9 cellular contexts compared by ENCODE assay signal in the genomic region with DNA sequence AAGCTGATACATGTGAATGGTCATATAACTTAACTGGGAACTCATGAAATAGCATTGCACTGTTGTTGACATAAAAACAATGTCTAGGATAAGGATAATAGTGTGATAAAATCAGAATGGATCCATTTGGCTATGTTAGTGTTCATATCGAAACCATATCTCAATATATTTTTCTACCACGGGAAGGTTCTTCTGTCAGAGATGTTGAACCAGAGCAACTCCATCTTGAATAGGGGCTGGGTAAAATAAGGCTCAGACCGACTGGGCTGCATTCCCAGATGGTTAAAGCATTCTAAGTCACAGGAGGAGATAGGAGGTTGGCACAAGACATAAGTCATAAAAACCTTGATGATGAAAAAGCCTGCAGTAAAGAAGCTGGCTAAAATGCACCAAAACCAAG.
"Had no signal": no experiment of that assay in that cellular context is flagged by ENCODE, and none has a peak within 500 bp of the region (broad histone marks: within the 10 kb centered on the region; RNA-seq: fewer than 3 reads in every experiment).

No MANE protein-coding gene starts in this region.

- H2AFZ ChIP-seq: GM23338 had no signal

- H3K4me1 Mint-ChIP-seq: GM23338, H9 had no signal

- H3K9me3 Mint-ChIP-seq: GM23338, H9 had no signal

- H3K4me3 ChIP-seq: GM23338 had no signal

- H3K9ac ChIP-seq: KMS-11 had no signal

- DNase-seq: H9, HCEC 1CT, IMR-90, KBM-7 had no signal

- ATAC-seq: GM23338 had no signal

- H3K4me3 Mint-ChIP-seq: GM23338, H9 had no signal

- H3K27ac ChIP-seq: KMS-11 had no signal

- H3K4me2 ChIP-seq: GM23338, KMS-11 had no signal

- H3K27ac Mint-ChIP-seq: GM23338, H9 had no signal

- FAIRE-seq: H1, H54, HTR-8/SVneo had no signal
